Comparison of ENCODE assay signal across 12 cellular contexts in genomic region chr20:39893013-39893685, GRCh38.
A peak's percentile ranks its signal among the peaks of the same experiment; 100 is the strongest.
DNase-seq lines count a peak whose midpoint lies in the region; ATAC-seq and TF ChIP-seq lines count a peak whose summit lies in the region.
"Had no signal": no experiment of that assay in that cellular context is flagged by ENCODE, and none has a peak within 500 bp of the region (broad histone marks: within the 10 kb centered on the region; RNA-seq: fewer than 3 reads in every experiment).

No MANE protein-coding gene starts in this region.

- 70 to 88% (median 73%) methylated on average over 1 of the region's 1 CpG for WGBS in heart left ventricle, 4 donors

- no peaks in the 10 kb centered on the region for H3K36me3 ChIP-seq in heart left ventricle
- H3K36me3 ChIP-seq: adrenal gland had no signal

- peaks cover 0 to 4% (median 0%) of the 10 kb centered on the region in 12 donors for H3K4me1 ChIP-seq in heart left ventricle

- DNase-seq in heart left ventricle (no peak), cardiac septum (ENCODE audit: low spot score) (no peak), amniotic stem cell (lab: John Stamatoyannopoulos, UW) (peak; percentile 46), left ventricle myocardium superior (no peak), smooth muscle cell of the brain vasculature (ENCODE audit: low read depth, low spot score) (peak; percentile 39), activated gamma-delta T cell (lab: John Stamatoyannopoulos, UW) (no peak), GM10266 (ENCODE audit: extremely low spot score) (no peak), NCI-H146 treated with DMSO at 0.1 percent for 48 hours (lab: John Stamatoyannopoulos, UW; ENCODE audit: unreplicated experiment) (no peak)
- DNase-seq: adrenal gland, Kasumi-1, NCI-H2171 had no signal

- H3K4me3 ChIP-seq in heart left ventricle: no peak overlapping the region
- H3K4me3 ChIP-seq: adrenal gland had no signal

- peak in 3 of 4 donors; percentile 41 to 93 (median 67) for ATAC-seq in heart left ventricle
- peak; percentile 78 for ATAC-seq in left ventricle myocardium superior
- ATAC-seq: Panc1 had no signal

- H3K27ac ChIP-seq in heart left ventricle: peak overlapping the region in 2 of 12 donors; percentile 14 to 22
- H3K27ac ChIP-seq: adrenal gland had no signal

- intact Hi-C loops in heart left ventricle (cut with DNase I): loop anchor here in 2 of 10 donors (5.0 to 10.0 kb wide), 2 partner anchors 794 to 802 kb away; partner anchors contain the start of gene MAFB (in 1 of the 2)
- intact Hi-C loops in cardiac septum (cut with DNase I): no loop called here
- intact Hi-C loops in left ventricle myocardium superior (cut with micrococcal nuclease): no loop called here

- TF ChIP-seq CTCF in heart left ventricle (IDR thresholded peaks at IDR 0.05): peak in 3 of 12 donors; percentile 4 to 16 (median 7)
- TF ChIP-seq CTCF in GM10266 (IDR thresholded peaks at IDR 0.05; ENCODE audit: control insufficient read depth, insufficient read depth, low read depth, missing control alignments): no peak

- no peaks in the 10 kb centered on the region for H3K9me3 ChIP-seq in heart left ventricle
- H3K9me3 ChIP-seq: adrenal gland had no signal

- H3K27me3 ChIP-seq in heart left ventricle: no peaks in the 10 kb centered on the region
- H3K27me3 ChIP-seq: adrenal gland had no signal

- TF ChIP-seq POLR2A in heart left ventricle (IDR thresholded peaks at IDR 0.05): no peak

Comparison
In these comparisons a context has a peak if more than half of its experiments do, and no peak if none do; other contexts are left out.
1. DNase-seq: peak in amniotic stem cell (single experiment) and smooth muscle cell of the brain vasculature (single experiment); none in heart left ventricle (0 of 5), cardiac septum (single experiment), left ventricle myocardium superior (single experiment), activated gamma-delta T cell (single experiment), GM10266 (single experiment) and NCI-H146 treated with DMSO at 0.1 percent for 48 hours (single experiment).